8 cellular contexts compared by ENCODE assay signal in genomic region chr17:49676276-49676868, GRCh38. TPM values are rescaled to one million over a fixed set of nuclear protein-coding genes. Genes with fewer than 3 reads are reported as not detected.
DNase-seq lines count a peak whose midpoint lies in the region; ATAC-seq and TF ChIP-seq lines count a peak whose summit lies in the region.

No MANE protein-coding gene starts in this region.

- peaks cover 38 to 55% (median 48%) of the 10 kb centered on the region in 10 experiments for H3K4me1 ChIP-seq in BLaER1 treated with 17β-estradiol and CSF1 and Interleukin-3, amounts not matched to agents 10 nM and 100 nM
- peaks cover 5% of the 10 kb centered on the region for H3K4me1 ChIP-seq in ovary (ENCODE audit: insufficient read depth)

- H3K4me2 ChIP-seq in BLaER1 treated with 17β-estradiol and CSF1 and Interleukin-3, amounts not matched to agents 10 nM and 100 nM = peak overlapping the region; percentile 91 to 100 (median 98)

- peak; percentile 65 for ATAC-seq in GM18907 (IDR thresholded peaks at IDR 0.05; ENCODE audit: unreplicated experiment)
- ATAC-seq in HG03139 (IDR thresholded peaks at IDR 0.05; ENCODE audit: unreplicated experiment) = peak; percentile 55

- DNase-seq in SKM-1 treated with dmso at 0.1 percent for 144 hours (lab: John Stamatoyannopoulos, UW; ENCODE audit: unreplicated experiment) = peak; percentile 98
- no peak for DNase-seq in epithelial cell of esophagus (ENCODE audit: low read depth)
- DNase-seq in ovary = no peak
- no peak for DNase-seq in NCI-H2029 (lab: John Stamatoyannopoulos, UW)
- DNase-seq in NCI-H748 (lab: John Stamatoyannopoulos, UW; ENCODE audit: unreplicated experiment) = no peak

- peak overlapping the region; percentile 79 to 94 (median 91); a peak in 21 of 22 replicates for H3K27ac ChIP-seq in BLaER1 treated with 17β-estradiol and CSF1 and Interleukin-3, amounts not matched to agents 10 nM and 100 nM
- H3K27ac ChIP-seq in ovary = no peak overlapping the region

- H3K9ac ChIP-seq in BLaER1 treated with 17β-estradiol and CSF1 and Interleukin-3, amounts not matched to agents 10 nM and 100 nM = peak overlapping the region; percentile 81 to 92 (median 86); a peak in 21 of 22 replicates

- H3K27me3 ChIP-seq in BLaER1 treated with 17β-estradiol and CSF1 and Interleukin-3, amounts not matched to agents 10 nM and 100 nM = no peaks in the 10 kb centered on the region
- no peaks in the 10 kb centered on the region for H3K27me3 ChIP-seq in ovary

- no peak for TF ChIP-seq EP300 in ovary (IDR thresholded peaks at IDR 0.05)

- intact Hi-C loops in ovary (cut with DNase I) = no loop called here

- no peak for TF ChIP-seq CTCF in epithelial cell of esophagus (IDR thresholded peaks at IDR 0.05; ENCODE audit: insufficient read depth, low read depth, low read length, missing control alignments)
- TF ChIP-seq CTCF in ovary (IDR thresholded peaks at IDR 0.05) = no peak

- no peak for TF ChIP-seq POLR2A in ovary (IDR thresholded peaks at IDR 0.05)

- 19 to 28% (median 22%) methylated on average over 5 of the region's 5 CpGs for whole genome bisulfite sequencing in ovary, 3 donors

- peaks cover 0 to 4% (median 0%) of the 10 kb centered on the region in 11 experiments; a peak in 1 of 22 replicates for H3K9me3 ChIP-seq in BLaER1 treated with 17β-estradiol and CSF1 and Interleukin-3, amounts not matched to agents 10 nM and 100 nM (replicated peaks in 1 of 11)
- H3K9me3 ChIP-seq in ovary = no peaks in the 10 kb centered on the region

- peak overlapping the region; percentile 54 to 79 (median 67) for H3K4me3 ChIP-seq in BLaER1 treated with 17β-estradiol and CSF1 and Interleukin-3, amounts not matched to agents 10 nM and 100 nM
- H3K4me3 ChIP-seq in epithelial cell of esophagus (ENCODE audit: low read length) (peak overlapping the region; percentile 68), ovary (peak overlapping the region; percentile 71)

- H4K20me1 ChIP-seq in BLaER1 treated with 17β-estradiol and CSF1 and Interleukin-3, amounts not matched to agents 10 nM and 100 nM = peaks cover 16 to 58% (median 45%) of the 10 kb centered on the region in 11 experiments

- H3K36me3 ChIP-seq in BLaER1 treated with 17β-estradiol and CSF1 and Interleukin-3, amounts not matched to agents 10 nM and 100 nM = peaks cover 17 to 44% (median 26%) of the 10 kb centered on the region in 11 experiments; a peak in 19 of 22 replicates
- H3K36me3 ChIP-seq in ovary = no peaks in the 10 kb centered on the region

RNA-seq across cellular contexts. Expression of gene SPOP, which starts 1.5 kb away (rescaled TPM):
- 10 to 100 TPM; 47.9 to 87.3 (median 76.1) TPM for total RNA-seq in ovary
- polyA plus RNA-seq in ovary = 10 to 100 TPM; 44.5 to 75.4 TPM

RNA-seq across cellular contexts. Expression of gene SLC35B1, which starts 31.4 kb away (rescaled TPM):
- total RNA-seq in ovary = 10 to 100 TPM; 22.9 to 53.3 (median 28.8) TPM
- 10 to 100 TPM; 20.9 to 41.0 TPM for polyA plus RNA-seq in ovary

Comparison
In these comparisons a context has a peak if more than half of its experiments do, and no peak if none do; other contexts are left out.
1. H3K27ac ChIP-seq: peak in BLaER1 treated with 17β-estradiol and CSF1 and Interleukin-3, amounts not matched to agents 10 nM and 100 nM (11 of 11); none in ovary (0 of 2).
2. Peak in every context shown above with its lines, with median percentiles within 50 percentile points of each other: H3K4me3 ChIP-seq.